In genomic region chr2:207746131-207746530, GRCh38 we compare ENCODE assay signal across 8 cellular contexts. TPM values are rescaled to one million over a fixed set of nuclear protein-coding genes. Genes with fewer than 3 reads are reported as not detected.
A peak's percentile ranks its signal among the peaks of the same experiment; 100 is the strongest.
DNase-seq lines count a peak whose midpoint lies in the region; ATAC-seq and TF ChIP-seq lines count a peak whose summit lies in the region.

No MANE protein-coding gene starts in this region.

- H3K27ac Mint-ChIP-seq in WTC11 (peak overlapping the region; percentile 31; the same call in 1 of the 2 replicates), neural crest cell (ENCODE audit: unreplicated experiment) (no peak overlapping the region)

- H3K4me3 Mint-ChIP-seq in WTC11: no peak overlapping the region
- no peak overlapping the region for H3K4me3 Mint-ChIP-seq in neural crest cell

- ATAC-seq in GM19025 (IDR thresholded peaks at IDR 0.05; ENCODE audit: low read depth, unreplicated experiment): peak; percentile 78
- peak; percentile 76 for ATAC-seq in HG03108 (IDR thresholded peaks at IDR 0.05; ENCODE audit: unreplicated experiment)
- ATAC-seq in WTC11: peak; percentile 82

- POLR2A ChIA-PET in WTC11 (lab: Charles Lee): interaction anchor here (0.5 to 1.3 kb wide), 3 partner anchors 12 to 35 kb away, joined by 3 to 5 read pairs (median 3); partner anchors contain the start of gene CCNYL1

- no peaks in the 10 kb centered on the region for H3K9me3 Mint-ChIP-seq in WTC11
- H3K9me3 Mint-ChIP-seq in neural crest cell: no peaks in the 10 kb centered on the region

- H3K36me3 Mint-ChIP-seq in WTC11 (peaks cover 6% of the 10 kb centered on the region), neural crest cell (ENCODE audit: low read depth) (no peaks in the 10 kb centered on the region)

- H3K4me3 ChIP-seq in fibroblast of mammary gland (ENCODE audit: control insufficient read depth, low read depth, low read length): no peak overlapping the region

- peak; percentile 70 for DNase-seq in D341Med (ENCODE audit: low spot score)
- DNase-seq in NCI-H2171 (lab: John Stamatoyannopoulos, UW): peak; percentile 41
- DNase-seq in WTC11 (ENCODE audit: low spot score): peak; percentile 55
- peak; percentile 76 for DNase-seq in fibroblast of mammary gland (ENCODE audit: low read depth)
- peak; percentile 46 for DNase-seq in neural crest cell (ENCODE audit: low read depth, low spot score)
- DNase-seq in GOT3 (lab: John Stamatoyannopoulos, UW): no peak

- H3K4me1 Mint-ChIP-seq in WTC11 (peaks cover 16% of the 10 kb centered on the region), neural crest cell (peaks cover 27% of the 10 kb centered on the region)

- TF ChIP-seq CTCF in WTC11 (IDR thresholded peaks at IDR 0.05) (peak; percentile 83), fibroblast of mammary gland (conservative IDR thresholded peaks at IDR 0.05; ENCODE audit: control insufficient read depth, insufficient read depth, low read depth, low read length) (peak; percentile 95), neural crest cell (conservative IDR thresholded peaks at IDR 0.05) (peak; percentile 99)

- no peaks in the 10 kb centered on the region for H3K27me3 Mint-ChIP-seq in WTC11 (ENCODE audit: low read depth)
- H3K27me3 Mint-ChIP-seq in neural crest cell (ENCODE audit: low read depth): no peaks in the 10 kb centered on the region

- CTCF ChIA-PET in WTC11 (lab: Charles Lee): interaction anchor here (0.6 to 4.1 kb wide), 23 partner anchors 12 to 508 kb away, joined by 3 to 58 read pairs (median 4); partner anchors contain the start of genes CCNYL1, FZD5, IDH1 and METTL21A

TF ChIP-seq in WTC11, 78 proteins besides CTCF, POLR2A, EP300 and RAD21:
- TF ChIP-seq HMGA2 (CRISPR knock-in tag; IDR thresholded peaks at IDR 0.05): no peak
- TF ChIP-seq ZNF512 (CRISPR knock-in tag; IDR thresholded peaks at IDR 0.05; ENCODE audit: borderline replicate concordance): no peak
- no peak for TF ChIP-seq ZNF423 (CRISPR knock-in tag; IDR thresholded peaks at IDR 0.05)
- TF ChIP-seq TCF7 (CRISPR knock-in tag; IDR thresholded peaks at IDR 0.05; ENCODE audit: low read depth): no peak
- no peak for TF ChIP-seq ATF1 (CRISPR knock-in tag; IDR thresholded peaks at IDR 0.05)
- no peak for TF ChIP-seq E2F1 (CRISPR knock-in tag; IDR thresholded peaks at IDR 0.05)
- no peak for TF ChIP-seq RELA (CRISPR knock-in tag; IDR thresholded peaks at IDR 0.05; ENCODE audit: borderline replicate concordance)
- no peak for TF ChIP-seq ZNF317 (CRISPR knock-in tag; IDR thresholded peaks at IDR 0.05; ENCODE audit: borderline replicate concordance, low read depth)

RNA-seq across cellular contexts. Expression of gene FZD5, which starts 23.6 kb away (rescaled TPM):
- total RNA-seq in WTC11 (2021): 52.8 to 103 TPM (median 53.7 TPM) in 3 replicates
- 2.4 and 2.5 TPM in 2 replicates for total RNA-seq in neural crest cell

RNA-seq across cellular contexts. Expression of gene CCNYL1, which starts 34.7 kb away (rescaled TPM):
- total RNA-seq in WTC11 (2021) (26.6 to 31.6 TPM (median 28.1 TPM) in 3 replicates), neural crest cell (24.3 and 26.5 TPM in 2 replicates)

Comparison
In these comparisons a context has a peak if more than half of its experiments do, and no peak if none do; other contexts are left out.
1. RNA of gene FZD5, which starts 23.6 kb away (total RNA-seq): 52.8 to 103 TPM in WTC11; 2.4 to 2.5 TPM in neural crest cell; every median in the first group is over 10 times any median in the second.
2. Peak in every context shown above with its lines, with median percentiles within 50 percentile points of each other: ATAC-seq and CTCF ChIP-seq.